Comparison of ENCODE assay signal across 22 cellular contexts in the genomic region with DNA sequence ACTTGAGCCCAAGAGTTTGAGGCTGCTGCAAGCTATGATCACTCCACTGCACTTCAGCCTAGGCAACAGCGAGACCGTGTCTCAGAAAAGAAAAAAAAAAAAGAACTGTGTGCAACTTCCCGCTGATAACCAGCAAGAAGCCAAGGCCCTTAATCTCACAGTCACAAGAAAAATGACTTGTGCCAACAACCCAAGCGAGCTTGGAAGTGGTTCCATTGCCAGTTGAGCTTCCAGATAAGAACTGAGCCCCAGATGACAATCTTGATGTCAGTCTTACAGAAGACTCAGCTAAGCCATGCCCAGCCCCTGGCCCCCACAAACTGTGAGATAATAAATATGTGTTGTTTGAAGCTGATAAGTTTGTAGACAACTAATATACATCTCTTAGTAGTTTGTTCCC.
"Had no signal": no experiment of that assay in that cellular context is flagged by ENCODE, and none has a peak within 500 bp of the region (broad histone marks: within the 10 kb centered on the region; RNA-seq: fewer than 3 reads in every experiment).

No MANE protein-coding gene starts in this region.

- H3K27ac ChIP-seq: epithelial cell of prostate, lower lobe of right lung, right lobe of liver, tibial nerve had no signal

- H3K27me3 ChIP-seq: right lobe of liver, tibial nerve had no signal

- H3K36me3 ChIP-seq: lower lobe of right lung, right lobe of liver, tibial nerve had no signal

- H3K9me3 Mint-ChIP-seq: activated B cell treated with CpG ODN at 0.5 μM for 24 hours; activated CD8-positive, alpha-beta T cell treated with anti-CD3 and anti-CD28 coated beads for 36 hours; activated T-cell treated with anti-CD3 and anti-CD28 coated beads, Interleukin-2, amount 50 U/mL, for 4 hours; activated T-helper 17 cell treated with anti-CD3 and anti-CD28 coated beads, Interleukin-2, amount 50 U/mL, for 72 hours; central memory CD8-positive, alpha-beta T cell; immature natural killer cell; naive thymus-derived CD8-positive, alpha-beta T cell had no signal

- H3K4me1 Mint-ChIP-seq: activated B cell treated with CpG ODN at 0.5 μM for 24 hours; activated T-helper 17 cell treated with anti-CD3 and anti-CD28 coated beads, Interleukin-2, amount 50 U/mL, for 72 hours; central memory CD8-positive, alpha-beta T cell; immature natural killer cell had no signal

- H3K27me3 Mint-ChIP-seq: activated CD8-positive, alpha-beta T cell treated with anti-CD3 and anti-CD28 coated beads for 36 hours had no signal

- H3K36me3 Mint-ChIP-seq: immature natural killer cell; naive thymus-derived CD8-positive, alpha-beta T cell had no signal

- H3K27ac Mint-ChIP-seq: activated B cell treated with CpG ODN at 0.5 μM for 24 hours; activated CD8-positive, alpha-beta T cell treated with anti-CD3 and anti-CD28 coated beads for 36 hours; activated T-helper 17 cell treated with anti-CD3 and anti-CD28 coated beads, Interleukin-2, amount 50 U/mL, for 72 hours; immature natural killer cell; naive thymus-derived CD8-positive, alpha-beta T cell had no signal

- H3K4me3 Mint-ChIP-seq: activated B cell treated with CpG ODN at 0.5 μM for 24 hours; activated CD8-positive, alpha-beta T cell treated with anti-CD3 and anti-CD28 coated beads for 36 hours; activated T-cell treated with anti-CD3 and anti-CD28 coated beads, Interleukin-2, amount 50 U/mL, for 4 hours; activated T-helper 17 cell treated with anti-CD3 and anti-CD28 coated beads, Interleukin-2, amount 50 U/mL, for 72 hours; central memory CD8-positive, alpha-beta T cell; immature natural killer cell; naive thymus-derived CD8-positive, alpha-beta T cell had no signal

- H3K9me3 ChIP-seq: lower lobe of right lung, right lobe of liver, tibial nerve had no signal

- H3K4me1 ChIP-seq: lower lobe of right lung, right lobe of liver, tibial nerve had no signal

- ATAC-seq: activated CD8-positive, alpha-beta T cell treated with anti-CD3 and anti-CD28 coated beads for 36 hours; activated T-cell treated with anti-CD3 and anti-CD28 coated beads, Interleukin-2, amount 50 U/mL, for 4 hours; activated T-helper 17 cell treated with anti-CD3 and anti-CD28 coated beads, Interleukin-2, amount 50 U/mL, for 72 hours; lower lobe of right lung; naive thymus-derived CD8-positive, alpha-beta T cell; right lobe of liver had no signal

- H3K4me3 ChIP-seq: lower lobe of right lung, right lobe of liver, tibial nerve had no signal

- DNase-seq: activated B cell treated with CpG ODN at 0.5 μM for 24 hours; activated CD4-positive, alpha-beta T cell treated with anti-CD3 and anti-CD28 coated beads, Interleukin-2, amount 50 U/mL, for 1 hour; activated CD8-positive, alpha-beta T cell treated with anti-CD3 and anti-CD28 coated beads for 36 hours; activated gamma-delta T cell treated with Interleukin-2 at 50 U/mL for 16 hours; activated naive CD4-positive, alpha-beta T cell treated with anti-CD3 and anti-CD28 coated beads, Interleukin-2, amount 50 U/mL, for 16 hours; activated T-cell treated with anti-CD3 and anti-CD28 coated beads, Interleukin-2, amount 50 U/mL, for 4 hours; amygdala; dermis blood vessel endothelial cell; effector CD4-positive, alpha-beta T cell; hypothalamus; immature natural killer cell; kidney; lower lobe of right lung; mesenchymal stem cell; naive thymus-derived CD8-positive, alpha-beta T cell; right lobe of liver; stimulated activated CD4-positive, alpha-beta T cell treated with anti-CD3 and anti-CD28 coated beads, Interleukin-2, amount 100 ng/mL, for 48 hours; stimulated activated naive CD4-positive, alpha-beta T cell treated with Interleukin-2 at 50 U/mL for 16 hours had no signal
